ENCODE assay signal across 8 cellular contexts in genomic region chr19:7533925-7534480, GRCh38. TPM values are rescaled to one million over a fixed set of nuclear protein-coding genes. Genes with fewer than 3 reads are reported as not detected.
DNase-seq lines count a peak whose midpoint lies in the region; ATAC-seq and TF ChIP-seq lines count a peak whose summit lies in the region.

No MANE protein-coding gene starts in this region.

- H3K4me1 ChIP-seq in Panc1 (ENCODE audit: control insufficient read depth, insufficient read depth, low read length): 0 out of 2 replicates have a peak, but pooled peaks cover 7% of the 10 kb centered on the region
- H3K4me1 ChIP-seq in esophagus squamous epithelium: peaks cover 11 to 40% (median 11%) of the 10 kb centered on the region in 3 donors

- POLR2A ChIA-PET in Panc1 (lab: Charles Lee): interaction anchor here (0.7 kb wide), 1 partner anchor 43 kb away, joined by 4 read pairs; no protein-coding TSS in a partner anchor

- BruUV-seq in Panc1 (replicated peaks; lab: Mats Ljungman, UMichigan): no TSS peak

- 2% methylated on average over 15 to 18 of the region's 41 CpGs for WGBS in esophagus squamous epithelium, 2 donors

- H3K4me1 Mint-ChIP-seq in activated T-helper 1 cell treated with anti-CD3 and anti-CD28 coated beads, Interleukin-12 subunit alpha, Interleukin-12 subunit beta, Interleukin-2, Interleukin-4 antibody, amounts not matched to agents 30 ng/mL and 10 ng/mL and 1 ng/mL, durations not matched to agents 14 hours and 24 hours and 36 hours (ENCODE audit: low read depth): peaks cover 14% of the 10 kb centered on the region

- peaks cover 16% of the 10 kb centered on the region for H3K36me3 Mint-ChIP-seq in activated T-helper 1 cell treated with anti-CD3 and anti-CD28 coated beads, Interleukin-12 subunit alpha, Interleukin-12 subunit beta, Interleukin-2, Interleukin-4 antibody, amounts not matched to agents 30 ng/mL and 10 ng/mL and 1 ng/mL, durations not matched to agents 14 hours and 24 hours and 36 hours (ENCODE audit: low read depth)

- peak in 2 of 4 donors; percentile 31 to 64 for TF ChIP-seq POLR2A in esophagus squamous epithelium (IDR thresholded peaks at IDR 0.05)

- peak overlapping the region; percentile 78 to 83 for H3K4me3 ChIP-seq in Panc1 (ENCODE audit: low read depth in 2 of 2, low read length in 2 of 2)
- H3K4me3 ChIP-seq in esophagus squamous epithelium: peak overlapping the region; percentile 66 to 90 (median 76)

- H3K27ac Mint-ChIP-seq in activated T-helper 1 cell treated with anti-CD3 and anti-CD28 coated beads, Interleukin-12 subunit alpha, Interleukin-12 subunit beta, Interleukin-2, Interleukin-4 antibody, amounts not matched to agents 30 ng/mL and 10 ng/mL and 1 ng/mL, durations not matched to agents 14 hours and 24 hours and 36 hours: peak overlapping the region; percentile 86

- no peaks in the 10 kb centered on the region for H3K27me3 Mint-ChIP-seq in activated T-helper 1 cell treated with anti-CD3 and anti-CD28 coated beads, Interleukin-12 subunit alpha, Interleukin-12 subunit beta, Interleukin-2, Interleukin-4 antibody, amounts not matched to agents 30 ng/mL and 10 ng/mL and 1 ng/mL, durations not matched to agents 14 hours and 24 hours and 36 hours (ENCODE audit: insufficient read depth)

- DNase-seq in ELF-1 (ENCODE audit: low read depth, low spot score): peak; percentile 72
- no peak for DNase-seq in Panc1 (ENCODE audit: low read depth, low spot score)
- peak; percentile 77 for DNase-seq in activated T-helper 1 cell treated with anti-CD3 and anti-CD28 coated beads, Interleukin-12 subunit alpha, Interleukin-12 subunit beta, Interleukin-2, Interleukin-4 antibody, amounts not matched to agents 30 ng/mL and 10 ng/mL and 1 ng/mL, durations not matched to agents 14 hours and 24 hours and 36 hours (ENCODE audit: low spot score)
- peak; percentile 54 for DNase-seq in esophagus squamous epithelium (lab: John Stamatoyannopoulos, UW)
- DNase-seq in myocyte (ENCODE audit: low read depth): peak; percentile 91
- peak; percentile 66 to 70 for DNase-seq in stimulated activated CD8-positive, alpha-beta memory T cell treated with anti-CD3 and anti-CD28 coated beads, Interleukin-7, amount 100 ng/mL, for 1 hour (ENCODE audit: low read depth in 2 of 2)
- no peak for DNase-seq in OCI-M2 (lab: John Stamatoyannopoulos, UW; ENCODE audit: unreplicated experiment)

- peak overlapping the region; percentile 95 for H3K4me3 Mint-ChIP-seq in activated T-helper 1 cell treated with anti-CD3 and anti-CD28 coated beads, Interleukin-12 subunit alpha, Interleukin-12 subunit beta, Interleukin-2, Interleukin-4 antibody, amounts not matched to agents 30 ng/mL and 10 ng/mL and 1 ng/mL, durations not matched to agents 14 hours and 24 hours and 36 hours

- TF ChIP-seq CTCF in Panc1 (IDR thresholded peaks at IDR 0.05) (no peak), esophagus squamous epithelium (IDR thresholded peaks at IDR 0.05) (no peak)

- intact Hi-C loops in Panc1 (cut with micrococcal nuclease; ENCODE audit: unreplicated experiment) (no loop called here), esophagus squamous epithelium (cut with DNase I) (no loop called here)
- intact Hi-C loops in activated T-helper 1 cell treated with anti-CD3 and anti-CD28 coated beads, Interleukin-12 subunit alpha, Interleukin-12 subunit beta, Interleukin-2, Interleukin-4 antibody, amounts not matched to agents 30 ng/mL and 10 ng/mL and 1 ng/mL, durations not matched to agents 14 hours and 24 hours and 36 hours (cut with micrococcal nuclease): loop anchor here (1.0 kb wide), 2 partner anchors 12 to 42 kb away; partner anchors contain the start of gene MCOLN1

- H3K27me3 ChIP-seq in Panc1 (ENCODE audit: control insufficient read depth, insufficient read depth, low read length) (no peaks in the 10 kb centered on the region), esophagus squamous epithelium (no peaks in the 10 kb centered on the region)

- TF ChIP-seq RAD21 in Ishikawa (IDR thresholded peaks at IDR 0.05; ENCODE audit: low read depth): no peak

- H3K27ac ChIP-seq in Panc1 (ENCODE audit: low read length) (peak overlapping the region; percentile 84), esophagus squamous epithelium (peak overlapping the region; percentile 84 to 97 (median 94))

- TF ChIP-seq EP300 in Ishikawa (IDR thresholded peaks at IDR 0.05; ENCODE audit: borderline replicate concordance): no peak

- in situ Hi-C loops in Panc1 (cut with HindIII; ENCODE audit: low pct_unique_long_range_greater_than_20kb, low sequenced_read_pairs): no loop called here

- H3K9me3 ChIP-seq in Panc1 (ENCODE audit: control insufficient read depth, insufficient read depth, low read depth, low read length) (no peaks in the 10 kb centered on the region), esophagus squamous epithelium (no peaks in the 10 kb centered on the region)

- ATAC-seq in Panc1: peak; percentile 70

- CTCF ChIA-PET in Panc1 (lab: Charles Lee): no interaction called here

- no peaks in the 10 kb centered on the region for H3K9me3 Mint-ChIP-seq in activated T-helper 1 cell treated with anti-CD3 and anti-CD28 coated beads, Interleukin-12 subunit alpha, Interleukin-12 subunit beta, Interleukin-2, Interleukin-4 antibody, amounts not matched to agents 30 ng/mL and 10 ng/mL and 1 ng/mL, durations not matched to agents 14 hours and 24 hours and 36 hours

- H3K36me3 ChIP-seq in Panc1 (ENCODE audit: control insufficient read depth, insufficient read depth, low read length): peaks cover 8% of the 10 kb centered on the region; the same call in 1 of the 2 replicates
- peaks cover 2 to 43% (median 11%) of the 10 kb centered on the region in 3 donors for H3K36me3 ChIP-seq in esophagus squamous epithelium

TF ChIP-seq in Ishikawa, 13 proteins besides CTCF, POLR2A, EP300 and RAD21 (continues in another document):
- TF ChIP-seq FOXM1 (IDR thresholded peaks at IDR 0.05; ENCODE audit: borderline replicate concordance, low read depth): no peak
- TF ChIP-seq YY1 (IDR thresholded peaks at IDR 0.05; ENCODE audit: low read depth): peak; percentile 99
- TF ChIP-seq ZBTB7A (IDR thresholded peaks at IDR 0.05; ENCODE audit: low read depth): 0 out of 2 replicates have a peak, but pooled peaks have one; percentile 63
- TF ChIP-seq REST (IDR thresholded peaks at IDR 0.05; ENCODE audit: low read depth): no peak
- no peak for TF ChIP-seq TAF1 (IDR thresholded peaks at IDR 0.05; ENCODE audit: low read depth)

RNA-seq across cellular contexts. Expression of gene PNPLA6, which starts 1.5 kb away (rescaled TPM):
- total RNA-seq in Panc1 (2021; ENCODE audit: unreplicated experiment) (176 TPM), esophagus squamous epithelium (10 to 100 TPM; 39.7 to 74.1 (median 50.1) TPM), myocyte (92.8 and 127 TPM in 2 replicates)
- 299 TPM for polyA plus RNA-seq in Panc1 (2012; ENCODE audit: insufficient read length)
- 131 and 136 TPM in 2 replicates for total RNA-seq in activated T-helper 1 cell treated with anti-CD3 and anti-CD28 coated beads, Interleukin-12 subunit alpha, Interleukin-12 subunit beta, Interleukin-2, Interleukin-4 antibody, amounts not matched to agents 30 ng/mL and 10 ng/mL and 1 ng/mL, durations not matched to agents 14 hours and 24 hours and 36 hours
- 104 TPM for polyA plus RNA-seq in myocyte (2012)

RNA-seq across cellular contexts. Expression of gene MCOLN1, which starts 11.6 kb away (rescaled TPM):
- total RNA-seq in Panc1 (2021; ENCODE audit: unreplicated experiment) (28.0 TPM), esophagus squamous epithelium (10 to 100 TPM in 1 of 4 donors, 1 to 10 TPM in 3; 5.7 to 13.9 (median 7.8) TPM), myocyte (9.2 and 10.7 TPM in 2 replicates)
- polyA plus RNA-seq in Panc1 (2012; ENCODE audit: insufficient read length): 27.6 TPM
- 14.0 and 14.4 TPM in 2 replicates for total RNA-seq in activated T-helper 1 cell treated with anti-CD3 and anti-CD28 coated beads, Interleukin-12 subunit alpha, Interleukin-12 subunit beta, Interleukin-2, Interleukin-4 antibody, amounts not matched to agents 30 ng/mL and 10 ng/mL and 1 ng/mL, durations not matched to agents 14 hours and 24 hours and 36 hours
- polyA plus RNA-seq in myocyte (2012): 42.0 TPM

RNA-seq across cellular contexts. Expression of gene ZNF358, which starts 18.1 kb away (rescaled TPM):
- total RNA-seq in Panc1 (2021; ENCODE audit: unreplicated experiment) (30.2 TPM), esophagus squamous epithelium (10 to 100 TPM in 3 of 4 donors, 1 to 10 TPM in 1; 3.8 to 42.2 (median 19.5) TPM), myocyte (70.8 and 83.6 TPM in 2 replicates)
- polyA plus RNA-seq in Panc1 (2012; ENCODE audit: insufficient read length): 56.0 TPM
- 4.8 and 5.2 TPM in 2 replicates for total RNA-seq in activated T-helper 1 cell treated with anti-CD3 and anti-CD28 coated beads, Interleukin-12 subunit alpha, Interleukin-12 subunit beta, Interleukin-2, Interleukin-4 antibody, amounts not matched to agents 30 ng/mL and 10 ng/mL and 1 ng/mL, durations not matched to agents 14 hours and 24 hours and 36 hours
- polyA plus RNA-seq in myocyte (2012): 77.5 TPM

RNA-seq across cellular contexts. Expression of gene PEX11G, which starts 45.2 kb away (rescaled TPM):
- total RNA-seq in Panc1 (2021; ENCODE audit: unreplicated experiment): 2.9 TPM
- polyA plus RNA-seq in Panc1 (2012; ENCODE audit: insufficient read length): 8.1 TPM
- 1.4 and 1.5 TPM in 2 replicates for total RNA-seq in activated T-helper 1 cell treated with anti-CD3 and anti-CD28 coated beads, Interleukin-12 subunit alpha, Interleukin-12 subunit beta, Interleukin-2, Interleukin-4 antibody, amounts not matched to agents 30 ng/mL and 10 ng/mL and 1 ng/mL, durations not matched to agents 14 hours and 24 hours and 36 hours
- total RNA-seq in esophagus squamous epithelium: 1 to 10 TPM; 1.1 to 6.7 (median 4.1) TPM
- 2.4 and 5.0 TPM in 2 replicates for total RNA-seq in myocyte
- polyA plus RNA-seq in myocyte (2012): 5.4 TPM

Comparison
In these comparisons a context has a peak if more than half of its experiments do, and no peak if none do; other contexts are left out.
1. DNase-seq: peak in ELF-1 (single experiment), activated T-helper 1 cell treated with anti-CD3 and anti-CD28 coated beads, Interleukin-12 subunit alpha, Interleukin-12 subunit beta, Interleukin-2, Interleukin-4 antibody, amounts not matched to agents 30 ng/mL and 10 ng/mL and 1 ng/mL, durations not matched to agents 14 hours and 24 hours and 36 hours (single experiment), esophagus squamous epithelium (single experiment), myocyte (single experiment) and stimulated activated CD8-positive, alpha-beta memory T cell treated with anti-CD3 and anti-CD28 coated beads, Interleukin-7, amount 100 ng/mL, for 1 hour (2 of 2); none in Panc1 (single experiment) and OCI-M2 (single experiment).